In genomic region chr2:18345848-18346247, GRCh38 we compare ENCODE assay signal across 9 cellular contexts.
DNase-seq lines count a peak whose midpoint lies in the region; ATAC-seq and TF ChIP-seq lines count a peak whose summit lies in the region.
"Had no signal": no experiment of that assay in that cellular context is flagged by ENCODE, and none has a peak within 500 bp of the region (broad histone marks: within the 10 kb centered on the region; RNA-seq: fewer than 3 reads in every experiment).

No MANE protein-coding gene starts in this region.

- 70 to 77% methylated on average over 5 of the region's 5 CpGs for WGBS in lung, 2 donors

- TF ChIP-seq CTCF in Calu3 (IDR thresholded peaks at IDR 0.05; ENCODE audit: unreplicated experiment) = no peak
- no peak for TF ChIP-seq CTCF in lung (IDR thresholded peaks at IDR 0.05; ENCODE audit: control extremely low read depth, extremely low read depth)

- H3K4me3 ChIP-seq in lung = no peak overlapping the region

- H3K9me3 ChIP-seq in lung (ENCODE audit: control insufficient read depth in 2 of 2, insufficient read depth in 1 of 2, low read length in 1 of 2) = no peaks in the 10 kb centered on the region

- H3K36me3 ChIP-seq in lung (ENCODE audit: control insufficient read depth in 2 of 2, insufficient read depth in 2 of 2, low read length in 2 of 2) = no peaks in the 10 kb centered on the region

- H3K27ac ChIP-seq in lung (ENCODE audit: low read depth in 1 of 2, low read length in 1 of 2) = no peak overlapping the region

- no peaks in the 10 kb centered on the region for H3K27me3 Mint-ChIP-seq in Calu3 (ENCODE audit: unreplicated experiment)

- intact Hi-C loops in Calu3 (cut with micrococcal nuclease; ENCODE audit: unreplicated experiment) = no loop called here

- CTCF ChIA-PET in Calu3 (lab: Charles Lee) = no interaction called here

- peak; percentile 30 for DNase-seq in Calu3
- peak; percentile 90 for DNase-seq in NCI-H226
- DNase-seq in dermis blood vessel endothelial cell = peak; percentile 18
- DNase-seq in lung (ENCODE audit: low spot score) = peak; percentile 78
- DNase-seq in T-helper 9 cell = no peak
- DNase-seq in LoVo (ENCODE audit: low spot score) = no peak
- DNase-seq in effector CD4-positive, alpha-beta T cell = no peak
- DNase-seq: stimulated activated CD4-positive, alpha-beta T cell treated with anti-CD3 and anti-CD28 coated beads, Interleukin-2, amount 100 ng/mL, for 48 hours had no signal

- peak; percentile 93 for ATAC-seq in lung (ENCODE audit: insufficient read depth, low FRiP score)
- no peak for ATAC-seq in HG03175 (IDR thresholded peaks at IDR 0.05; ENCODE audit: unreplicated experiment)

- peaks cover 13% of the 10 kb centered on the region for H3K4me1 Mint-ChIP-seq in Calu3 (ENCODE audit: low read depth, unreplicated experiment)

- H3K27ac Mint-ChIP-seq in Calu3 (ENCODE audit: unreplicated experiment) = no peak overlapping the region

- BruUV-seq in Calu3 (replicated peaks; lab: Mats Ljungman, UMichigan) = no TSS peak

- H3K36me3 Mint-ChIP-seq in Calu3 (ENCODE audit: insufficient read depth, unreplicated experiment) = no peaks in the 10 kb centered on the region

- no peaks in the 10 kb centered on the region for H3K27me3 ChIP-seq in lung (ENCODE audit: control insufficient read depth, insufficient read depth)

- H3K4me1 ChIP-seq in lung (ENCODE audit: control insufficient read depth in 2 of 2, insufficient read depth in 2 of 2, low read length in 2 of 2) = no peaks in the 10 kb centered on the region

- H3K9me3 Mint-ChIP-seq in Calu3 (ENCODE audit: low read depth, unreplicated experiment) = peaks cover 2% of the 10 kb centered on the region

- H3K4me3 Mint-ChIP-seq in Calu3 (ENCODE audit: low read depth, unreplicated experiment) = no peak overlapping the region

Comparison
In these comparisons a context has a peak if more than half of its experiments do, and no peak if none do; other contexts are left out.
1. DNase-seq: peak in Calu3 (single experiment), NCI-H226 (single experiment), dermis blood vessel endothelial cell (single experiment) and lung (single experiment); none in T-helper 9 cell (single experiment), LoVo (single experiment) and effector CD4-positive, alpha-beta T cell (single experiment).